12 cellular contexts compared by ENCODE assay signal in genomic region chr16:66150691-66151090, GRCh38.
DNase-seq lines count a peak whose midpoint lies in the region; ATAC-seq and TF ChIP-seq lines count a peak whose summit lies in the region.
"Had no signal": no experiment of that assay in that cellular context is flagged by ENCODE, and none has a peak within 500 bp of the region (broad histone marks: within the 10 kb centered on the region; RNA-seq: fewer than 3 reads in every experiment).

No MANE protein-coding gene starts in this region.

- no peaks in the 10 kb centered on the region for H3K9me3 Mint-ChIP-seq in CD4-positive, alpha-beta T cell

- no peaks in the 10 kb centered on the region for H3K79me2 ChIP-seq in parathyroid adenoma

- no peaks in the 10 kb centered on the region for H3K27me3 ChIP-seq in parathyroid adenoma (ENCODE audit: control insufficient read depth, insufficient read depth, low read length)
- H3K27me3 ChIP-seq in CD4-positive, alpha-beta T cell (ENCODE audit: control insufficient read depth, insufficient read depth, low read length) = no peaks in the 10 kb centered on the region
- H3K27me3 ChIP-seq: body of pancreas had no signal

- H3K9me3 ChIP-seq in parathyroid adenoma (ENCODE audit: control insufficient read depth, low read length) = no peaks in the 10 kb centered on the region
- H3K9me3 ChIP-seq in CD4-positive, alpha-beta T cell (ENCODE audit: control insufficient read depth, low read length) = no peaks in the 10 kb centered on the region
- H3K9me3 ChIP-seq: body of pancreas had no signal

- intact Hi-C loops in CD4-positive, alpha-beta T cell (cut with DNase I, micrococcal nuclease) = no loop called here

- no peaks in the 10 kb centered on the region for H3K36me3 ChIP-seq in parathyroid adenoma (ENCODE audit: control insufficient read depth, insufficient read depth, low read length)

- H3K36me3 Mint-ChIP-seq in CD4-positive, alpha-beta T cell (ENCODE audit: low read depth) = no peaks in the 10 kb centered on the region

- peaks cover 6% of the 10 kb centered on the region for H3K4me1 Mint-ChIP-seq in CD4-positive, alpha-beta T cell (ENCODE audit: low read depth)

- DNase-seq in GM03348 (ENCODE audit: low spot score) (peak; percentile 39), NOMO-1 treated with dmso at 0.1 percent for 144 hours (lab: John Stamatoyannopoulos, UW; ENCODE audit: unreplicated experiment) (peak; percentile 68), fibroblast of peridontal ligament (ENCODE audit: extremely low read depth) (peak; percentile 49)
- DNase-seq in CD4-positive, alpha-beta T cell = no peak
- DNase-seq: foreskin melanocyte, NCI-H1436 had no signal

- H3K27me3 Mint-ChIP-seq in CD4-positive, alpha-beta T cell = peaks cover 13% of the 10 kb centered on the region

- CTCF ChIA-PET in CD4-positive, alpha-beta T cell (lab: Charles Lee) = no interaction called here

- no peak overlapping the region for H3K4me3 Mint-ChIP-seq in CD4-positive, alpha-beta T cell

- TF ChIP-seq CTCF in parathyroid adenoma (IDR thresholded peaks at IDR 0.05) = no peak
- no peak for TF ChIP-seq CTCF in CD4-positive, alpha-beta T cell (IDR thresholded peaks at IDR 0.05)

- H3K27ac Mint-ChIP-seq in CD4-positive, alpha-beta T cell = no peak overlapping the region
- H3K27ac Mint-ChIP-seq: progenitor cell of endocrine pancreas had no signal

- no peak overlapping the region for H3K4me3 ChIP-seq in parathyroid adenoma (ENCODE audit: low read depth, low read length)
- H3K4me3 ChIP-seq: body of pancreas had no signal

- peaks cover 19% of the 10 kb centered on the region for H3K4me1 ChIP-seq in parathyroid adenoma
- H3K4me1 ChIP-seq: body of pancreas had no signal

- H3K9ac ChIP-seq in parathyroid adenoma = no peak overlapping the region

- H3K27ac ChIP-seq in parathyroid adenoma = peak overlapping the region; percentile 43
- H3K27ac ChIP-seq in CD4-positive, alpha-beta T cell (ENCODE audit: low read depth, low read length) = no peak overlapping the region
- H3K27ac ChIP-seq: body of pancreas had no signal

- POLR2A ChIA-PET in CD4-positive, alpha-beta T cell (lab: Charles Lee) = no interaction called here

- no peak for ATAC-seq in CD4-positive, alpha-beta T cell (ENCODE audit: poor library complexity)
- ATAC-seq in GM18498 (IDR thresholded peaks at IDR 0.05; ENCODE audit: unreplicated experiment) (no peak), HG03139 (IDR thresholded peaks at IDR 0.05; ENCODE audit: unreplicated experiment) (no peak), GM18511 (IDR thresholded peaks at IDR 0.05; ENCODE audit: unreplicated experiment) (no peak)
- ATAC-seq: body of pancreas had no signal

- H3K4me2 ChIP-seq in parathyroid adenoma (ENCODE audit: low read length) = peak overlapping the region; percentile 27

- H2AFZ ChIP-seq in parathyroid adenoma = peak overlapping the region; percentile 57

Comparison
In these comparisons a context has a peak if more than half of its experiments do, and no peak if none do; other contexts are left out.
1. DNase-seq: peak in GM03348 (single experiment), NOMO-1 treated with dmso at 0.1 percent for 144 hours (single experiment) and fibroblast of peridontal ligament (single experiment); none in CD4-positive, alpha-beta T cell (0 of 10).